8 cellular contexts compared by ENCODE assay signal in the genomic region with DNA sequence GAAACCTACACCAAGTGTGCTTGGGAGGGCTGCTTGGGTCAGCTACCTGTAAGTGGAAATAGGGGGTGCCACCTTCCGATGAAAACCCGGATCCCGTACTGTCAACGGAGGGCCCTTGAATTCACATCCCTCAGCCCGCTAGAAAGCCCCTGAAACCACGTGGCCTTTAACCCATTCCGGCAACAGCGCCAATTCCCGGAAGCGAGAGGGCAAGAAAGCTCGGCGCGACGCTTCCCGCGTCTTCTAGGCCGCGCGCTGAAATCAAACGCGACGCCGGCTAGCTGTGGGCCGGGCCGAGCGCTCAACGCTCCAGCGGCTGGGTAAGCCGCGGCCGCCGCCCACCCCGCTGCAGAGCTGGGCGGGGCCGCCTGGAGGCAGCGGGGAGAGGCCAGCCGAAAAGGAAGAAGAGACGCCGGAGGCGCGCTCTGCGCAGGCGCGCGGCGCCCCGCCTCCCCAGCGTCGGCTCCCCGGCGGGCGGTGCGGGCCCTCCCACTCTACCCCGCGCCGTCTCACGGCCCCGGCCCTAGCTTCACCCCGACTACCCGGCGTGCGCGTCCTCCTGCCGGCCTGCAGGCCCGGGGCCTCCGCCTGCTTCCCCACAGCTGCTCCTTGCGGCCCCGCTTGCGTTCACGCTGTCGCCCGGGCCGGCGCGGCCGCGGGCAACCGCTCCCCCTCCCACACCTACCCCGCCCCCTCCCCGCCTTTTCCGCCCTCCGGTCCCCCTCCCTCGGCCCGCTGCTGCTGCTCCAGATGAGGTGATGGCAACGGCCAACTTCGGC. TPM values are rescaled to one million over a fixed set of nuclear protein-coding genes. Genes with fewer than 3 reads are reported as not detected.
DNase-seq lines count a peak whose midpoint lies in the region; ATAC-seq and TF ChIP-seq lines count a peak whose summit lies in the region.

A gene (plus strand): TSS at position 492 of the 779 bp plus-strand sequence. CDS start 267 bp downstream, at position 759.

- peak within 1 kb of the TSS; percentile 93 for H2AK9ac ChIP-seq in IMR-90 (replicated peaks; ENCODE audit: low read depth, low read length, poor library complexity)

- peak within 1 kb of the TSS; percentile 85 for H2BK5ac ChIP-seq in IMR-90 (ENCODE audit: low read depth, low read length, poor library complexity, severe bottlenecking)

- H2BK15ac ChIP-seq in IMR-90 (ENCODE audit: low read depth, low read length), result no peak within 1 kb of the TSS

- intact Hi-C loops in IMR-90 (cut with micrococcal nuclease), result no loop called here
- intact Hi-C loops in OCI-LY7 (cut with micrococcal nuclease; ENCODE audit: unreplicated experiment), result loop anchor here (2.0 to 5.0 kb wide), 2 partner anchors 46 to 97 kb away; a partner anchor contains a TSS

- no peaks in the 10 kb centered on the region for H3K9me2 ChIP-seq in OCI-LY7 (ENCODE audit: insufficient read depth, low read length)

- H4K20me1 ChIP-seq in IMR-90 (ENCODE audit: insufficient read depth, low read length), result peaks cover 33% of the 10 kb centered on the region
- H4K20me1 ChIP-seq in OCI-LY7 (ENCODE audit: insufficient read depth, low read length), result peaks cover 37% of the 10 kb centered on the region

- H4K8ac ChIP-seq in IMR-90 (ENCODE audit: low read depth in 2 of 2, low read length in 2 of 2), result peak within 1 kb of the TSS; percentile 89 to 93

- H3K27me3 ChIP-seq in IMR-90 (ENCODE audit: control insufficient read depth, insufficient read depth, low read length), result no peaks in the 10 kb centered on the region

- TF ChIP-seq CTCF in IMR-90 (conservative IDR thresholded peaks at IDR 0.05; ENCODE audit: low read depth, low read length) (peak; percentile 12; the same call in 1 of the 2 replicates), OCI-LY7 (conservative IDR thresholded peaks at IDR 0.05; ENCODE audit: low read length) (no peak)

- peaks cover 0 to 35% of the 10 kb centered on the region in 2 experiments; a peak in 2 of 4 replicates for H3K79me1 ChIP-seq in IMR-90 (ENCODE audit: low read depth in 1 of 2, low read length in 2 of 2)

- H3K9me3 ChIP-seq in IMR-90 (ENCODE audit: control insufficient read depth, insufficient read depth, low read length) (no peaks in the 10 kb centered on the region), OCI-LY7 (ENCODE audit: low read length) (no peaks in the 10 kb centered on the region)

- H3K36me3 ChIP-seq in IMR-90 (ENCODE audit: control insufficient read depth, insufficient read depth, low read length), result no peaks in the 10 kb centered on the region; the same call in 1 of the 2 replicates
- peaks cover 29% of the 10 kb centered on the region for H3K36me3 ChIP-seq in OCI-LY7 (ENCODE audit: insufficient read depth, low read length)

- peak within 1 kb of the TSS; percentile 54; the same call in 1 of the 2 replicates for H4K5ac ChIP-seq in IMR-90 (ENCODE audit: low read depth, low read length)

- TF ChIP-seq POLR2A in IMR-90 (IDR thresholded peaks at IDR 0.05; ENCODE audit: low read depth, low read length), result peak; percentile 36; the same call in 1 of the 2 replicates

- H2BK120ac ChIP-seq in IMR-90 (ENCODE audit: low read depth, low read length), result peak within 1 kb of the TSS; percentile 44; the same call in 1 of the 2 replicates

- peak within 1 kb of the TSS; percentile 60; the same call in 1 of the 2 replicates for H2AK5ac ChIP-seq in IMR-90 (ENCODE audit: low read depth, low read length)

- peak; percentile 89 for ATAC-seq in GM21529 (IDR thresholded peaks at IDR 0.05; ENCODE audit: unreplicated experiment)
- ATAC-seq in IMR-90 (ENCODE audit: low read depth), result peak; percentile 96

- H3K4me1 ChIP-seq in IMR-90 (ENCODE audit: control insufficient read depth, insufficient read depth, low read length) (0 out of 2 replicates have a peak, but pooled peaks cover 2% of the 10 kb centered on the region), OCI-LY7 (ENCODE audit: insufficient read depth, low read length, poor library complexity, severe bottlenecking) (peaks cover 36% of the 10 kb centered on the region)

- peak within 1 kb of the TSS; percentile 79 for H3K4ac ChIP-seq in IMR-90 (ENCODE audit: low read depth, low read length)

- H3K4me3 ChIP-seq in IMR-90 (ENCODE audit: insufficient read depth, low read depth, low read length), result peak within 1 kb of the TSS; percentile 98
- H3K4me3 ChIP-seq in OCI-LY7 (ENCODE audit: low read depth, low read length, poor library complexity, severe bottlenecking), result peak within 1 kb of the TSS; percentile 97

- 0% methylated on average over 40 of the region's 86 CpGs; no CpG with 5 or more reads in 1 of the 2 experiments for WGBS in IMR-90 (ENCODE audit: extremely low coverage in 2 of 2, insufficient read length in 1 of 2), 2 experiments

- no peak within 1 kb of the TSS; the same call in 1 of the 2 replicates for H3K18ac ChIP-seq in IMR-90 (ENCODE audit: low read depth, low read length)

- DNase-seq in DMS153 (lab: John Stamatoyannopoulos, UW), result peak; percentile 82
- peak; percentile 88 for DNase-seq in IMR-90
- peak; percentile 97 for DNase-seq in OCI-LY7 (ENCODE audit: low spot score)
- peak; percentile 82 for DNase-seq in activated T-cell treated with anti-CD3 and anti-CD28 coated beads for 1 hour (ENCODE audit: low read depth)
- DNase-seq in epidermal melanocyte (ENCODE audit: insufficient read length, low spot score), result peak; percentile 92
- DNase-seq in middle frontal gyrus (ENCODE audit: extremely low spot score, low spot score), result peak; percentile 87
- DNase-seq in stimulated activated CD8-positive, alpha-beta memory T cell treated with anti-CD3 and anti-CD28 coated beads, Interleukin-2, amount 100 ng/mL, for 1 hour (ENCODE audit: low read depth in 2 of 2), result peak; percentile 80 to 82

- H3K9ac ChIP-seq in IMR-90 (ENCODE audit: low read depth, low read length), result peak within 1 kb of the TSS; percentile 73

- POLR2A ChIA-PET in IMR-90 (lab: Charles Lee; ENCODE audit: unreplicated experiment), result no interaction called here
- POLR2A ChIA-PET in OCI-LY7 (lab: Charles Lee), result interaction anchor here (0.7 to 1.5 kb wide), 5 partner anchors 12 to 98 kb away, joined by 3 to 11 read pairs (median 3); a partner anchor contains a TSS

- dilution Hi-C loops in IMR-90 (cut with HindIII; ENCODE audit: low sequenced_read_pairs, unreplicated experiment), result no loop called here

- H2AFZ ChIP-seq in IMR-90 (replicated peaks; ENCODE audit: low read length, poor library complexity) (peak within 1 kb of the TSS; percentile 99), OCI-LY7 (ENCODE audit: low read length) (peak within 1 kb of the TSS; percentile 100)

- no peak within 1 kb of the TSS for H2BK20ac ChIP-seq in IMR-90 (ENCODE audit: low read depth, low read length)

- peak within 1 kb of the TSS; percentile 81 for H3K14ac ChIP-seq in IMR-90 (replicated peaks; ENCODE audit: low read depth, low read length)

- peak within 1 kb of the TSS; percentile 97 for H3K23ac ChIP-seq in IMR-90 (ENCODE audit: low read depth, low read length)

- peaks cover 47% of the 10 kb centered on the region for H3K79me2 ChIP-seq in OCI-LY7 (ENCODE audit: insufficient read depth, low read depth, low read length)

- H4K91ac ChIP-seq in IMR-90 (ENCODE audit: insufficient read depth, low read depth, low read length), result peak within 1 kb of the TSS; percentile 80

- H3K9me1 ChIP-seq in IMR-90 (ENCODE audit: insufficient read depth, low read length), result peaks cover 14% of the 10 kb centered on the region

- CTCF ChIA-PET in IMR-90 (lab: Yijun Ruan, JAX) (no interaction called here), OCI-LY7 (lab: Charles Lee; ENCODE audit: unreplicated experiment) (interaction anchor here (0.9 kb wide), 1 partner anchor 97 kb away, joined by 3 read pairs; a partner anchor contains a TSS)

- peak within 1 kb of the TSS; percentile 92 for H3K56ac ChIP-seq in IMR-90 (ENCODE audit: extremely low read depth, insufficient read depth, low read length)

- H3K27ac ChIP-seq in IMR-90 (ENCODE audit: insufficient read depth, low read length) (peak within 1 kb of the TSS; percentile 91), OCI-LY7 (ENCODE audit: low read depth, low read length, poor library complexity, severe bottlenecking) (peak within 1 kb of the TSS; percentile 88)

- TF ChIP-seq RAD21 in IMR-90 (IDR thresholded peaks at IDR 0.05; ENCODE audit: low read length), result no peak

- BruUV-seq in IMR-90 (replicated peaks; lab: Mats Ljungman, UMichigan) (no TSS peak), OCI-LY7 (replicated peaks; lab: Mats Ljungman, UMichigan) (no TSS peak)

- in situ Hi-C loops in IMR-90 (cut with MboI; ENCODE audit: low sequenced_read_pairs), result no loop called here

- H3K4me2 ChIP-seq in IMR-90 (ENCODE audit: low read depth, low read length), result peak within 1 kb of the TSS; percentile 86
- H3K4me2 ChIP-seq in OCI-LY7 (ENCODE audit: low read length), result peak within 1 kb of the TSS; percentile 82

TF ChIP-seq in IMR-90, 13 proteins besides CTCF, POLR2A, EP300 and RAD21 (continues in another document):
- TF ChIP-seq MAZ (IDR thresholded peaks at IDR 0.05; ENCODE audit: borderline replicate concordance, low read depth, low read length), result peak; percentile 82; the same call in 1 of the 2 replicates
- TF ChIP-seq CHD1 (IDR thresholded peaks at IDR 0.05; ENCODE audit: low read depth, low read length), result 0 out of 2 replicates have a peak, but pooled peaks have one; percentile 53
- TF ChIP-seq RCOR1 (IDR thresholded peaks at IDR 0.05; ENCODE audit: insufficient replicate concordance, low read length), result no peak
- no peak for TF ChIP-seq NFE2L2 (IDR thresholded peaks at IDR 0.05; ENCODE audit: low read depth, low read length)
- TF ChIP-seq MAFK (IDR thresholded peaks at IDR 0.05; ENCODE audit: low read depth, low read length), result no peak
- no peak for TF ChIP-seq SMC3 (IDR thresholded peaks at IDR 0.05; ENCODE audit: low read depth, low read length)
- TF ChIP-seq MXI1 (IDR thresholded peaks at IDR 0.05; ENCODE audit: borderline replicate concordance, low read depth, low read length), result peak; percentile 65
- TF ChIP-seq, protein P1, sequence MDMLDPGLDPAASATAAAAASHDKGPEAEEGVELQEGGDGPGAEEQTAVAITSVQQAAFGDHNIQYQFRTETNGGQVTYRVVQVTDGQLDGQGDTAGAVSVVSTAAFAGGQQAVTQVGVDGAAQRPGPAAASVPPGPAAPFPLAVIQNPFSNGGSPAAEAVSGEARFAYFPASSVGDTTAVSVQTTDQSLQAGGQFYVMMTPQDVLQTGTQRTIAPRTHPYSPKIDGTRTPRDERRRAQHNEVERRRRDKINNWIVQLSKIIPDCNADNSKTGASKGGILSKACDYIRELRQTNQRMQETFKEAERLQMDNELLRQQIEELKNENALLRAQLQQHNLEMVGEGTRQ (IDR thresholded peaks at IDR 0.05; ENCODE audit: low read depth, low read length), result peak; percentile 67

RNA-seq across cellular contexts. Expression of the gene that starts here (rescaled TPM):
- total RNA-seq in IMR-90 (2012; rRNA removed) (37.3 and 80.8 TPM in 2 replicates), OCI-LY7 (2022) (90.7 and 112 TPM in 2 replicates)
- 22.4 and 23.6 TPM in 2 replicates for polyA plus RNA-seq in IMR-90 (2012; rRNA removed)
- polyA plus RNA-seq in IMR-90 (2012; cell fraction: cytosol; rRNA removed), result 1.9 and 3.3 TPM in 2 replicates
- polyA plus RNA-seq in IMR-90 (2012; cell fraction: nucleus; rRNA removed; ENCODE audit: low replicate concordance), result 0.91 and 9.0 TPM in 2 replicates
- 50.3 and 56.9 TPM in 2 replicates for total RNA-seq in OCI-LY7 (2014; rRNA removed; shearing (Covaris generic))

Comparison
In these comparisons a context has a peak if more than half of its experiments do, and no peak if none do; other contexts are left out.
1. Peak in every context shown above with its lines: DNase-seq, ATAC-seq, H3K4me3 ChIP-seq and H3K27ac ChIP-seq.